11 cellular contexts compared by ENCODE assay signal in the genomic region with DNA sequence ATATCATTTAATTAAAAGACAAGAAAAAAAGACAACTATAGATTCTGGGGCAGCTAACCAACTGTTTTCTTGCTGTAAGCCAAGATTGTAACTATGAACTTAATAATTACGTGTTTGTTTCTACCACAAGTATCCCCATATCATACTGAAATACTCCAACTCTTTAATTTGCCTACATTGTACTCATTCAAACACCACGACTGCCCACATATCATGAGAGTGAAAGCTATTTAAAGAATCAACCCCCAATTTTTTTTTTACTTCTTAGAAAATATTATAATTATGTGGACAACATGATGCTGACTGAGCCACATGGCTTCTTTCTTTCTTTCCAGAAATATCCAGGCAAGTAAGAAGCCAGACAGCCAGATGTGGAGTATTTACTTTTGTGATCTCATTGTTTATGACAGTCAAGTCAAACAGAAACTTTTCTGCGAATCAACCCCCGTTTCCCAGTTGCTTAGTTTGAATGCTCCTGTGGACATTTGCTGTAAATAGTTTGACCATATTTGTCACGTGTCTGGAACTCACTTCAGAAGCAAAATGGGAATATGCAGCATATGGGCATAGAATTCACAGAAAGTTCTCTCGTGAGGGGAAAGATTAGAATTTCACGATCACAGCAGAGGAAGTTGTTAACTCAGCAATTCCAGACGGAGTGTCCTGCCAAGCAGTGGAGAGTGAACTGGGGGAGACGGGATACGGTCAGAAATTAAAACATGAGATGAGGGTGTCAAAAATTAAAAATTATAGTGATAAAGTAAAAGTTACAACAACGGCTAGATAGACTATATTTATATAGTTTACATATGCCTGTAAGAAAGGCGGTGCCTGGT.
DNase-seq lines count a peak whose midpoint lies in the region; ATAC-seq, FAIRE-seq and TF ChIP-seq lines count a peak whose summit lies in the region.
"Had no signal": no experiment of that assay in that cellular context is flagged by ENCODE, and none has a peak within 500 bp of the region (broad histone marks: within the 10 kb centered on the region; RNA-seq: fewer than 3 reads in every experiment).

No MANE protein-coding gene starts in this region.

- no peaks in the 10 kb centered on the region for H3K9me3 ChIP-seq in HepG2 (ENCODE audit: low read length)
- no peaks in the 10 kb centered on the region for H3K9me3 ChIP-seq in thoracic aorta

- CTCF ChIA-PET in HepG2 (lab: Yijun Ruan, JAX; ENCODE audit: low intra/inter-chr PET ratio, low total read pairs): no interaction called here

- H3K27ac ChIP-seq in HepG2 (ENCODE audit: extremely low read length, insufficient read depth, low read length) (no peak overlapping the region), thoracic aorta (no peak overlapping the region)
- H3K27ac ChIP-seq: cardiac muscle cell had no signal

- H3K9ac ChIP-seq in HepG2 (ENCODE audit: insufficient read depth, low read depth, low read length): no peak overlapping the region

- ATAC-seq in HepG2 (no peak), thoracic aorta (ENCODE audit: insufficient number of reproducible peaks, low FRiP score, low read depth) (no peak), HG03108 (IDR thresholded peaks at IDR 0.05; ENCODE audit: unreplicated experiment) (no peak), GM19023 (IDR thresholded peaks at IDR 0.05; ENCODE audit: unreplicated experiment) (no peak)

- peaks cover 18% of the 10 kb centered on the region for H3K4me1 Mint-ChIP-seq in brain

- BruUV-seq in HepG2 (replicated peaks; lab: Mats Ljungman, UMichigan): no TSS peak

- TF ChIP-seq EP300 in HepG2 (IDR thresholded peaks at IDR 0.05; ENCODE audit: low read depth in 2 of 2, low read length in 2 of 2): no peak
- TF ChIP-seq EP300 in HepG2 (CRISPR knock-in tag; IDR thresholded peaks at IDR 0.05; ENCODE audit: borderline replicate concordance): no peak

- peak overlapping the region in 2 of 5 experiments; percentile 18 to 54 for H3K4me3 Mint-ChIP-seq in brain
- H3K4me3 Mint-ChIP-seq: T-helper 1 cell treated with Interleukin-12 subunit alpha and Interleukin-12 subunit beta and Interleukin-4 antibody, amounts not matched to agents 30 μg/mL and 1 μg/mL, for 36 hours had no signal

- no peak for TF ChIP-seq RAD21 in HepG2 (CRISPR knock-in tag; IDR thresholded peaks at IDR 0.05)

- intact Hi-C loops in HepG2 (cut with micrococcal nuclease; ENCODE audit: unreplicated experiment): no loop called here

- H3K4me2 ChIP-seq in HepG2 (ENCODE audit: low read depth, low read length): no peak overlapping the region

- H3K27me3 Mint-ChIP-seq in brain: peaks cover 1% of the 10 kb centered on the region

- TF ChIP-seq POLR2A in HepG2 (IDR thresholded peaks at IDR 0.05; ENCODE audit: insufficient read depth in 1 of 2, low read depth in 2 of 2, low read length in 2 of 2): no peak

- H3K79me2 ChIP-seq in HepG2 (ENCODE audit: insufficient read depth, low read length): no peaks in the 10 kb centered on the region

- H2AFZ ChIP-seq in HepG2 (ENCODE audit: low read length): no peak overlapping the region

- H3K4me1 ChIP-seq in HepG2 (ENCODE audit: insufficient read depth, low read length) (no peaks in the 10 kb centered on the region), thoracic aorta (ENCODE audit: control insufficient read depth in 1 of 2, low read depth in 2 of 2) (peaks cover 0 to 5% of the 10 kb centered on the region in 2 donors)

- in situ Hi-C loops in HepG2 (cut with HindIII; ENCODE audit: extremely low pct_ligation_motif_present, low pct_unique_long_range_greater_than_20kb): no loop called here

- 12% methylated on average over 12 of the region's 12 CpGs for WGBS in HepG2 (ENCODE audit: low lambda C conversion rate)

- POLR2A ChIA-PET in HepG2 (lab: Yijun Ruan, JAX): no interaction called here

- H3K4me3 ChIP-seq in HepG2 (replicated peaks in 1 of 3; ENCODE audit: insufficient read depth in 1 of 3, low read depth in 2 of 3, low read length in 3 of 3): no peak overlapping the region
- peak overlapping the region; percentile 43 for H3K4me3 ChIP-seq in thoracic aorta
- H3K4me3 ChIP-seq: cardiac muscle cell had no signal

- H3K36me3 ChIP-seq in HepG2 (replicated peaks in 1 of 2; ENCODE audit: control insufficient read depth in 1 of 2, insufficient read depth in 2 of 2, low read length in 2 of 2): no peaks in the 10 kb centered on the region
- no peaks in the 10 kb centered on the region for H3K36me3 ChIP-seq in thoracic aorta
- H3K36me3 ChIP-seq: cardiac muscle cell had no signal

- H3K27me3 ChIP-seq in HepG2 (ENCODE audit: control insufficient read depth in 1 of 2, insufficient read depth in 2 of 2, low read length in 2 of 2) (0 out of 5 replicates have a peak, but pooled peaks cover 0 to 3% of the 10 kb centered on the region in 2 experiments), thoracic aorta (replicated peaks; ENCODE audit: insufficient read depth) (no peaks in the 10 kb centered on the region)
- H3K27me3 ChIP-seq: cardiac muscle cell had no signal

- no peaks in the 10 kb centered on the region for H4K20me1 ChIP-seq in HepG2 (ENCODE audit: insufficient read depth, low read length)

- H3K9me3 Mint-ChIP-seq in brain: peaks cover 0 to 3% (median 0%) of the 10 kb centered on the region in 5 experiments
- H3K9me3 Mint-ChIP-seq: T-helper 1 cell treated with Interleukin-12 subunit alpha and Interleukin-12 subunit beta and Interleukin-4 antibody, amounts not matched to agents 30 μg/mL and 1 μg/mL, for 36 hours had no signal

- H3K27ac Mint-ChIP-seq in brain: peak overlapping the region in 3 of 5 experiments; percentile 14 to 32 (median 30)
- H3K27ac Mint-ChIP-seq: T-helper 1 cell treated with Interleukin-12 subunit alpha and Interleukin-12 subunit beta and Interleukin-4 antibody, amounts not matched to agents 30 μg/mL and 1 μg/mL, for 36 hours had no signal

- TF ChIP-seq CTCF in brain (conservative IDR thresholded peaks at IDR 0.05): no peak
- TF ChIP-seq CTCF in HepG2 (CRISPR knock-in tag; IDR thresholded peaks at IDR 0.05): no peak
- TF ChIP-seq CTCF in thoracic aorta (IDR thresholded peaks at IDR 0.05): no peak

- no peaks in the 10 kb centered on the region for H3K36me3 Mint-ChIP-seq in brain

- DNase-seq in H4 (ENCODE audit: low spot score) (peak; percentile 76), HepG2 (ENCODE audit: low spot score) (no peak), thoracic aorta (ENCODE audit: low spot score) (no peak), midbrain (lab: John Stamatoyannopoulos, UW) (no peak)
- DNase-seq in stimulated activated CD4-positive, alpha-beta T cell treated with anti-CD3 and anti-CD28 coated beads, Interleukin-2, amount 100 ng/mL, for 48 hours: no peak
- DNase-seq: NCI-H524 had no signal

- FAIRE-seq in HepG2 (lab: Jason Lieb, UNC): no peak

TF ChIP-seq in HepG2, 621 proteins besides CTCF, POLR2A, EP300 and RAD21:
- TF ChIP-seq MAFK (conservative IDR thresholded peaks at IDR 0.05 in 1 of 2, IDR thresholded peaks at IDR 0.05 in 1 of 2; ENCODE audit: low read length in 2 of 2) (peak; percentile 54 to 62), SALL1 (CRISPR knock-in tag; IDR thresholded peaks at IDR 0.05) (no peak)
- TF ChIP-seq, protein P1, sequence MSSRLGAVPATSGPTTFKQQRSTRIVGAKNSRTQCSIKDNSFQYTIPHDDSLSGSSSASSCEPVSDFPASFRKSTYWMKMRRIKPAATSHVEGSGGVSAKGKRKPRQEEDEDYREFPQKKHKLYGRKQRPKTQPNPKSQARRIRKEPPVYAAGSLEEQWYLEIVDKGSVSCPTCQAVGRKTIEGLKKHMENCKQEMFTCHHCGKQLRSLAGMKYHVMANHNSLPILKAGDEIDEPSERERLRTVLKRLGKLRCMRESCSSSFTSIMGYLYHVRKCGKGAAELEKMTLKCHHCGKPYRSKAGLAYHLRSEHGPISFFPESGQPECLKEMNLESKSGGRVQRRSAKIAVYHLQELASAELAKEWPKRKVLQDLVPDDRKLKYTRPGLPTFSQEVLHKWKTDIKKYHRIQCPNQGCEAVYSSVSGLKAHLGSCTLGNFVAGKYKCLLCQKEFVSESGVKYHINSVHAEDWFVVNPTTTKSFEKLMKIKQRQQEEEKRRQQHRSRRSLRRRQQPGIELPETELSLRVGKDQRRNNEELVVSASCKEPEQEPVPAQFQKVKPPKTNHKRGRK (CRISPR knock-in tag; IDR thresholded peaks at IDR 0.05): no peak
